Comparison of ENCODE assay signal across 11 cellular contexts in genomic region chr19:19040417-19040816, GRCh38. TPM values are rescaled to one million over a fixed set of nuclear protein-coding genes. Genes with fewer than 3 reads are reported as not detected.
DNase-seq lines count a peak whose midpoint lies in the region; ATAC-seq and TF ChIP-seq lines count a peak whose summit lies in the region.
"Had no signal": no experiment of that assay in that cellular context is flagged by ENCODE, and none has a peak within 500 bp of the region (broad histone marks: within the 10 kb centered on the region; RNA-seq: fewer than 3 reads in every experiment).

No MANE protein-coding gene starts in this region.

- intact Hi-C loops in MCF 10A (cut with micrococcal nuclease) (no loop called here), mammary epithelial cell (cut with micrococcal nuclease) (no loop called here), lower lobe of right lung (cut with DNase I) (no loop called here), aorta (cut with DNase I) (no loop called here)

- H3K4me1 Mint-ChIP-seq in MCF 10A (ENCODE audit: insufficient read depth, unreplicated experiment): peaks cover 5% of the 10 kb centered on the region

- WGBS in mammary epithelial cell (ENCODE audit: low coverage, missing lambda C conversion rate): 56% methylated on average over 7 of the region's 7 CpGs
- 27 to 33% methylated on average over 7 of the region's 7 CpGs for WGBS in aorta, 2 donors

- peaks cover 30% of the 10 kb centered on the region for H3K36me3 Mint-ChIP-seq in MCF 10A (ENCODE audit: insufficient read depth, unreplicated experiment)

- H3K4me2 ChIP-seq in mammary epithelial cell (ENCODE audit: insufficient read depth, low read depth, low read length): no peak overlapping the region

- dilution Hi-C loops in mammary epithelial cell (cut with HindIII; ENCODE audit: low sequenced_read_pairs): loop anchor here (5.0 kb wide), 4 partner anchors 67 to 297 kb away; no protein-coding TSS in a partner anchor

- H3K4me1 ChIP-seq in mammary epithelial cell (ENCODE audit: insufficient read depth, low read length) (no peaks in the 10 kb centered on the region), lower lobe of right lung (peaks cover 15% of the 10 kb centered on the region), aorta (ENCODE audit: control insufficient read depth in 1 of 2, insufficient read depth in 2 of 2, low read length in 2 of 2) (no peaks in the 10 kb centered on the region)

- in situ Hi-C loops in mammary epithelial cell (cut with MboI; ENCODE audit: low sequenced_read_pairs in 2 of 2): no loop called here
- in situ Hi-C loops in astrocyte of the spinal cord (cut with HindIII; ENCODE audit: low sequenced_read_pairs): no loop called here

- H3K27me3 ChIP-seq in mammary epithelial cell (ENCODE audit: insufficient read depth, low read length) (no peaks in the 10 kb centered on the region), lower lobe of right lung (ENCODE audit: low read depth) (no peaks in the 10 kb centered on the region), aorta (ENCODE audit: control insufficient read depth in 1 of 2, insufficient read depth in 2 of 2, low read length in 1 of 2) (no peaks in the 10 kb centered on the region)
- H3K27me3 ChIP-seq: cardiac muscle cell had no signal

- H3K9me3 ChIP-seq in mammary epithelial cell (replicated peaks; ENCODE audit: insufficient read depth, low read length) (peaks cover 3% of the 10 kb centered on the region), lower lobe of right lung (no peaks in the 10 kb centered on the region), aorta (ENCODE audit: control insufficient read depth, low read length) (no peaks in the 10 kb centered on the region)

- H3K9me3 Mint-ChIP-seq in MCF 10A (ENCODE audit: unreplicated experiment): no peaks in the 10 kb centered on the region

- H3K27ac Mint-ChIP-seq in MCF 10A (ENCODE audit: low read depth, unreplicated experiment): no peak overlapping the region

- H3K4me3 Mint-ChIP-seq in MCF 10A (ENCODE audit: unreplicated experiment): no peak overlapping the region

- H3K9ac ChIP-seq in mammary epithelial cell (ENCODE audit: insufficient read depth, low read length): no peak overlapping the region

- no peak overlapping the region for H3K27ac ChIP-seq in mammary epithelial cell (ENCODE audit: insufficient read depth, low read depth, low read length)
- peak overlapping the region; percentile 67 for H3K27ac ChIP-seq in lower lobe of right lung
- H3K27ac ChIP-seq in aorta (ENCODE audit: low read depth in 1 of 2, low read length in 2 of 2): no peak overlapping the region
- H3K27ac ChIP-seq: cardiac muscle cell had no signal

- H2AFZ ChIP-seq in mammary epithelial cell (ENCODE audit: low read depth, low read length): no peak overlapping the region

- H3K27me3 Mint-ChIP-seq in MCF 10A (ENCODE audit: insufficient read depth, unreplicated experiment): no peaks in the 10 kb centered on the region

- BruUV-seq in MCF 10A (replicated peaks; lab: Mats Ljungman, UMichigan) (no TSS peak), mammary epithelial cell (replicated peaks; lab: Mats Ljungman, UMichigan) (no TSS peak)

- peaks cover 75% of the 10 kb centered on the region for H3K79me2 ChIP-seq in mammary epithelial cell (ENCODE audit: insufficient read depth, low read length)

- CTCF ChIA-PET in MCF 10A (lab: Yijun Ruan, JAX) (interaction anchor here (0.6 to 0.7 kb wide), 3 partner anchors 9 to 529 kb away, joined by 3 to 4 read pairs (median 3); no protein-coding TSS in a partner anchor), mammary epithelial cell (lab: Charles Lee; ENCODE audit: low non-redundant PET) (interaction anchor here (0.7 kb wide), 1 partner anchor 302 kb away, joined by 5 read pairs; no protein-coding TSS in a partner anchor)

- POLR2A ChIA-PET in MCF 10A (lab: Yijun Ruan, JAX): interaction anchor here (0.9 to 1.2 kb wide), 2 partner anchors 23 to 99 kb away, joined by 4 to 8 read pairs; no protein-coding TSS in a partner anchor

- TF ChIP-seq CTCF in MCF 10A (IDR thresholded peaks at IDR 0.05; ENCODE audit: unreplicated experiment): no peak
- TF ChIP-seq CTCF in mammary epithelial cell (conservative IDR thresholded peaks at IDR 0.05 in 1 of 2, IDR thresholded peaks at IDR 0.05 in 1 of 2; ENCODE audit: extremely low read depth in 1 of 2, insufficient read depth in 1 of 2, low read depth in 1 of 2, low read length in 2 of 2): no peak
- no peak for TF ChIP-seq CTCF in astrocyte of the spinal cord (IDR thresholded peaks at IDR 0.05; ENCODE audit: low read depth, low read length)
- TF ChIP-seq CTCF in lower lobe of right lung (IDR thresholded peaks at IDR 0.05): no peak

- H3K4me3 ChIP-seq in mammary epithelial cell (replicated peaks in 1 of 3; ENCODE audit: insufficient read depth in 1 of 3, low read depth in 2 of 3, low read length in 3 of 3) (no peak overlapping the region), astrocyte of the spinal cord (ENCODE audit: low read depth, low read length) (no peak overlapping the region), lower lobe of right lung (no peak overlapping the region), aorta (ENCODE audit: low read length in 2 of 2) (no peak overlapping the region)
- H3K4me3 ChIP-seq: cardiac muscle cell had no signal

- H4K20me1 ChIP-seq in mammary epithelial cell (ENCODE audit: insufficient read depth, low read length): no peaks in the 10 kb centered on the region

- ATAC-seq in lower lobe of right lung: peak; percentile 77 to 89
- peak; percentile 76 for ATAC-seq in aorta (ENCODE audit: low FRiP score)
- no peak for ATAC-seq in HG02938 (IDR thresholded peaks at IDR 0.05; ENCODE audit: unreplicated experiment)

- DNase-seq in MCF 10A (ENCODE audit: unreplicated experiment) (peak; percentile 93), mammary epithelial cell (no peak), astrocyte of the spinal cord (ENCODE audit: low read depth, low spot score) (peak; percentile 71), lower lobe of right lung (peak; percentile 68), aorta (peak in 1 of 2 donors; percentile 81), ecto neural progenitor cell (ENCODE audit: low spot score) (no peak), CD1c-positive myeloid dendritic cell (ENCODE audit: extremely low spot score) (no peak)
- DNase-seq: kidney glomerular epithelial cell, NCI-H1436 had no signal

- H3K36me3 ChIP-seq in mammary epithelial cell (ENCODE audit: insufficient read depth, low read length) (peaks cover 8% of the 10 kb centered on the region), lower lobe of right lung (peaks cover 22% of the 10 kb centered on the region), aorta (ENCODE audit: control insufficient read depth in 1 of 2, insufficient read depth in 2 of 2, low read length in 1 of 2) (no peaks in the 10 kb centered on the region)

RNA-seq across cellular contexts. Expression of gene ARMC6, which starts 7.0 kb away (rescaled TPM):
- 24.8 and 37.1 TPM in 2 replicates for total RNA-seq in MCF 10A (2022)
- total RNA-seq in mammary epithelial cell: 10 to 100 TPM; 35.1 to 37.7 TPM
- polyA plus RNA-seq in mammary epithelial cell: 42.6 TPM
- polyA minus RNA-seq in mammary epithelial cell: 62.6 TPM
- 20.2 TPM for total RNA-seq in lower lobe of right lung
- total RNA-seq in aorta: 10 to 100 TPM; 11.7 to 13.1 TPM
- 10 to 100 TPM in 1 of 2 donors, 1 to 10 TPM in 1; 8.8 to 13.2 TPM for polyA plus RNA-seq in aorta

RNA-seq across cellular contexts. Expression of gene SUGP2, which starts 7.1 kb away (rescaled TPM):
- total RNA-seq in MCF 10A (2022) (69.1 and 75.8 TPM in 2 replicates), mammary epithelial cell (10 to 100 TPM; 34.0 to 59.5 TPM), lower lobe of right lung (72.6 TPM), aorta (10 to 100 TPM; 61.0 to 93.1 TPM)
- polyA plus RNA-seq in mammary epithelial cell (28.1 TPM), aorta (10 to 100 TPM in 1 of 2 donors, 1 to 10 TPM in 1; 7.4 to 61.3 TPM)
- polyA minus RNA-seq in mammary epithelial cell: 38.5 TPM

RNA-seq across cellular contexts. Expression of gene SLC25A42, which starts 23.4 kb away (rescaled TPM):
- total RNA-seq in MCF 10A (2022) (3.1 and 3.7 TPM in 2 replicates), mammary epithelial cell (1 to 10 TPM; 3.0 to 5.1 TPM), lower lobe of right lung (16.3 TPM), aorta (10 to 100 TPM in 1 of 2 donors, 1 to 10 TPM in 1; 9.4 to 10.3 TPM)
- polyA plus RNA-seq in mammary epithelial cell (3.0 TPM), aorta (10 to 100 TPM in 1 of 2 donors, 1 to 10 TPM in 1; 3.8 to 12.5 TPM)
- 0.26 TPM for polyA minus RNA-seq in mammary epithelial cell

Comparison
In these comparisons a context has a peak if more than half of its experiments do, and no peak if none do; other contexts are left out.
1. DNase-seq: peak in MCF 10A (single experiment), astrocyte of the spinal cord (single experiment) and lower lobe of right lung (single experiment); none in mammary epithelial cell (single experiment), ecto neural progenitor cell (single experiment) and CD1c-positive myeloid dendritic cell (single experiment).